8 cellular contexts compared by ENCODE assay signal in genomic region chr22:42316988-42317387, GRCh38. TPM values are rescaled to one million over a fixed set of nuclear protein-coding genes. Genes with fewer than 3 reads are reported as not detected.
DNase-seq lines count a peak whose midpoint lies in the region; ATAC-seq, FAIRE-seq and TF ChIP-seq lines count a peak whose summit lies in the region.

No MANE protein-coding gene starts in this region.

- no peak for ATAC-seq in GM21526 (IDR thresholded peaks at IDR 0.05; ENCODE audit: low FRiP score, unreplicated experiment)

- peaks cover 9% of the 10 kb centered on the region for H3K27me3 Mint-ChIP-seq in type B pancreatic cell

- TF ChIP-seq CTCF in colonic mucosa (IDR thresholded peaks at IDR 0.05) (no peak), type B pancreatic cell (conservative IDR thresholded peaks at IDR 0.05) (no peak)

- no peaks in the 10 kb centered on the region for H3K36me3 ChIP-seq in colonic mucosa
- no peaks in the 10 kb centered on the region for H3K36me3 ChIP-seq in H7 (replicated peaks; ENCODE audit: control insufficient read depth, insufficient read depth, low read length)

- no peaks in the 10 kb centered on the region for H3K36me3 Mint-ChIP-seq in type B pancreatic cell

- H3K4me1 Mint-ChIP-seq in type B pancreatic cell (ENCODE audit: unreplicated experiment) = peaks cover 46% of the 10 kb centered on the region

- no peaks in the 10 kb centered on the region for H3K9me3 ChIP-seq in colonic mucosa

- H3K27ac ChIP-seq in colonic mucosa = peak overlapping the region; percentile 91

- no peaks in the 10 kb centered on the region for H3K9me3 Mint-ChIP-seq in type B pancreatic cell

- H3K4me3 ChIP-seq in colonic mucosa = peak overlapping the region; percentile 27
- H3K4me3 ChIP-seq in H7 (ENCODE audit: insufficient read depth, low read depth, low read length) = no peak overlapping the region

- H3K27ac Mint-ChIP-seq in type B pancreatic cell = no peak overlapping the region

- H3K27me3 ChIP-seq in colonic mucosa (no peaks in the 10 kb centered on the region), H7 (ENCODE audit: control insufficient read depth, insufficient read depth, low read length) (peaks cover 2% of the 10 kb centered on the region; the same call in 1 of the 2 replicates)

- DNase-seq in GM18507 (ENCODE audit: extremely low spot score, insufficient read length, low read depth) = no peak
- peak in 4 of 5 donors; percentile 25 to 41 (median 32) for DNase-seq in T-helper 1 cell
- peak; percentile 91 for DNase-seq in colonic mucosa
- peak; percentile 75 for DNase-seq in renal cortical epithelial cell (ENCODE audit: low read depth)
- DNase-seq in type B pancreatic cell (ENCODE audit: extremely low spot score, unreplicated experiment) = no peak
- DNase-seq in GDM1 (lab: John Stamatoyannopoulos, UW) = no peak
- DNase-seq in H7 = no peak

- H3K4me1 ChIP-seq in colonic mucosa = peaks cover 28% of the 10 kb centered on the region

- intact Hi-C loops in colonic mucosa (cut with DNase I) = loop anchor here (5.0 kb wide), 1 partner anchor 50 kb away; no protein-coding TSS in a partner anchor

- no peak overlapping the region for H3K4me3 Mint-ChIP-seq in type B pancreatic cell

- H3K9ac ChIP-seq in colonic mucosa (ENCODE audit: low read depth in 2 of 2, low read length in 2 of 2) = peak overlapping the region; percentile 37 to 85

- peak; percentile 75 for FAIRE-seq in GM18507 (lab: Jason Lieb, UNC)

RNA-seq across cellular contexts. Expression of gene TCF20, which starts 46.5 kb away (rescaled TPM):
- total RNA-seq in colonic mucosa (10 to 100 TPM; 52.9 to 62.0 TPM), renal cortical epithelial cell (23.3 and 44.0 TPM in 2 replicates), type B pancreatic cell (ENCODE audit: low replicate concordance) (56.5 and 65.1 TPM in 2 replicates)
- 39.8 and 56.4 TPM in 2 replicates for total RNA-seq in H7 (2014; rRNA removed; shearing (Covaris generic))

Comparison
In these comparisons a context has a peak if more than half of its experiments do, and no peak if none do; other contexts are left out.
1. DNase-seq: peak in T-helper 1 cell (4 of 5), colonic mucosa (single experiment) and renal cortical epithelial cell (single experiment); none in GM18507 (single experiment), type B pancreatic cell (single experiment), GDM1 (single experiment) and H7 (single experiment).